ENCODE assay signal across 1 cellular context in the genomic region with DNA sequence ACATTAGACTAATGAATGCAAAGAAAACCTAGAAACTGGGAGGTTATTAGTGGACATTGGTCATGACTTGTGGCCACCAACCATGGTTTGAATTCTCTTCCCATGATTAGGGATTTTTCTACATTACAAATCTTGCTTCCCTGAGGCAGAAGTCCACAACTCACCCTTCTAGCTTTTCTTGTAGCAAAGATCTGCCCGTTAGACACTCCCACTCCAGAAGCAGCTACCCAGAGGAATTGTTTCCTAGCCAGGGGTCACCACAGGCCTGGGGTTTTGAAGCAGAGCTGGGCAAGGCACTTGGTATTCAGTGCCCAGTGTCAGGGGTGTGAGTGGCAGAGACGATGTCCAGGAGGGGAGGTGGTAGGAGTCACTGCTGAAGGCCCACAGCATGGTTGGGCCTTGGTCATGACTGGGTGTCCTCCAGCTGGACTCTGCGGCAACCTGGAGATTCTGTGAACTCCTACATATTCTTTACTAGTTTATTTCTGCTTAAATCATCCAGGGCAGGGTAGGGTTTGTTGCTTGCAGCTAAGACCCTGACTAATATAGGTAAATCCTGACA.
TF ChIP-seq lines count a peak whose summit lies in the region.

No MANE protein-coding gene starts in this region.

TF ChIP-seq in HepG2, 621 proteins besides CTCF, POLR2A, EP300 and RAD21:
- no peak for TF ChIP-seq ZNF713 (CRISPR knock-in tag; IDR thresholded peaks at IDR 0.05)
- no peak for TF ChIP-seq AGO1 (IDR thresholded peaks at IDR 0.05; ENCODE audit: low read depth, low read length, poor library complexity, severe bottlenecking)
- TF ChIP-seq ZBTB7A (CRISPR knock-in tag; IDR thresholded peaks at IDR 0.05), result no peak
- TF ChIP-seq NR2F1 (CRISPR knock-in tag; IDR thresholded peaks at IDR 0.05), result no peak
- TF ChIP-seq ZNF329 (CRISPR knock-in tag; IDR thresholded peaks at IDR 0.05; ENCODE audit: low read depth), result no peak
- TF ChIP-seq, protein P1, sequence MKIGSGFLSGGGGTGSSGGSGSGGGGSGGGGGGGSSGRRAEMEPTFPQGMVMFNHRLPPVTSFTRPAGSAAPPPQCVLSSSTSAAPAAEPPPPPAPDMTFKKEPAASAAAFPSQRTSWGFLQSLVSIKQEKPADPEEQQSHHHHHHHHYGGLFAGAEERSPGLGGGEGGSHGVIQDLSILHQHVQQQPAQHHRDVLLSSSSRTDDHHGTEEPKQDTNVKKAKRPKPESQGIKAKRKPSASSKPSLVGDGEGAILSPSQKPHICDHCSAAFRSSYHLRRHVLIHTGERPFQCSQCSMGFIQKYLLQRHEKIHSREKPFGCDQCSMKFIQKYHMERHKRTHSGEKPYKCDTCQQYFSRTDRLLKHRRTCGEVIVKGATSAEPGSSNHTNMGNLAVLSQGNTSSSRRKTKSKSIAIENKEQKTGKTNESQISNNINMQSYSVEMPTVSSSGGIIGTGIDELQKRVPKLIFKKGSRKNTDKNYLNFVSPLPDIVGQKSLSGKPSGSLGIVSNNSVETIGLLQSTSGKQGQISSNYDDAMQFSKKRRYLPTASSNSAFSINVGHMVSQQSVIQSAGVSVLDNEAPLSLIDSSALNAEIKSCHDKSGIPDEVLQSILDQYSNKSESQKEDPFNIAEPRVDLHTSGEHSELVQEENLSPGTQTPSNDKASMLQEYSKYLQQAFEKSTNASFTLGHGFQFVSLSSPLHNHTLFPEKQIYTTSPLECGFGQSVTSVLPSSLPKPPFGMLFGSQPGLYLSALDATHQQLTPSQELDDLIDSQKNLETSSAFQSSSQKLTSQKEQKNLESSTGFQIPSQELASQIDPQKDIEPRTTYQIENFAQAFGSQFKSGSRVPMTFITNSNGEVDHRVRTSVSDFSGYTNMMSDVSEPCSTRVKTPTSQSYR (CRISPR knock-in tag; IDR thresholded peaks at IDR 0.05; ENCODE audit: borderline replicate concordance), result no peak
TF ChIP-seq in HepG2: peak in this region for 0.
